ENCODE assay signal across 8 cellular contexts in genomic region chr1:198158766-198159589, GRCh38. TPM values are rescaled to one million over a fixed set of nuclear protein-coding genes. Genes with fewer than 3 reads are reported as not detected.
DNase-seq lines count a peak whose midpoint lies in the region; ATAC-seq and TF ChIP-seq lines count a peak whose summit lies in the region.

No MANE protein-coding gene starts in this region.

- ATAC-seq in GM19023 (IDR thresholded peaks at IDR 0.05; ENCODE audit: unreplicated experiment) (peak; percentile 64), HG03175 (IDR thresholded peaks at IDR 0.05; ENCODE audit: unreplicated experiment) (peak; percentile 72)

- H2AFZ ChIP-seq in mammary epithelial cell (ENCODE audit: low read depth, low read length): peak overlapping the region; percentile 85

- H3K9ac ChIP-seq in mammary epithelial cell (ENCODE audit: insufficient read depth, low read length): peak overlapping the region; percentile 96

- no peak for TF ChIP-seq CTCF in WERI-Rb-1 (IDR thresholded peaks at IDR 0.05; ENCODE audit: low read depth, low read length)
- TF ChIP-seq CTCF in mammary epithelial cell (conservative IDR thresholded peaks at IDR 0.05 in 1 of 2, IDR thresholded peaks at IDR 0.05 in 1 of 2; ENCODE audit: extremely low read depth in 1 of 2, insufficient read depth in 1 of 2, low read depth in 1 of 2, low read length in 2 of 2): no peak

- peak overlapping the region; percentile 98 to 100 (median 99) for H3K4me3 Mint-ChIP-seq in immature natural killer cell

- WGBS in mammary epithelial cell (ENCODE audit: low coverage, missing lambda C conversion rate): 1% methylated on average over 16 of the region's 37 CpGs

- dilution Hi-C loops in mammary epithelial cell (cut with HindIII; ENCODE audit: low sequenced_read_pairs): no loop called here

- BruUV-seq in mammary epithelial cell (replicated peaks; lab: Mats Ljungman, UMichigan): TSS peak; percentile 66

- DNase-seq in AG08396 (ENCODE audit: low spot score) (peak; percentile 94), NCI-H2227 (lab: John Stamatoyannopoulos, UW; ENCODE audit: unreplicated experiment) (peak; percentile 95), WERI-Rb-1 (peak; percentile 98), mammary epithelial cell (peak; percentile 89), immature natural killer cell (peak; percentile 82 to 84 (median 83)), smooth muscle cell of the brain vasculature (ENCODE audit: low read depth, low spot score) (peak; percentile 72)

- H3K27me3 ChIP-seq in WERI-Rb-1 (ENCODE audit: insufficient read depth, low read depth, severe bottlenecking) (no peaks in the 10 kb centered on the region), mammary epithelial cell (ENCODE audit: insufficient read depth, low read length) (no peaks in the 10 kb centered on the region)

- H3K27ac ChIP-seq in WERI-Rb-1: peak overlapping the region; percentile 84
- peak overlapping the region; percentile 93 for H3K27ac ChIP-seq in mammary epithelial cell (ENCODE audit: insufficient read depth, low read depth, low read length)

- no peaks in the 10 kb centered on the region for H4K20me1 ChIP-seq in mammary epithelial cell (ENCODE audit: insufficient read depth, low read length)

- peak overlapping the region; percentile 95 to 100 (median 99) for H3K27ac Mint-ChIP-seq in immature natural killer cell

- H3K36me3 ChIP-seq in WERI-Rb-1: no peaks in the 10 kb centered on the region
- H3K36me3 ChIP-seq in mammary epithelial cell (ENCODE audit: insufficient read depth, low read length): no peaks in the 10 kb centered on the region

- H3K4me1 ChIP-seq in mammary epithelial cell (ENCODE audit: insufficient read depth, low read length): peaks cover 26% of the 10 kb centered on the region

- H3K4me3 ChIP-seq in WERI-Rb-1 (ENCODE audit: low read depth, low read length) (peak overlapping the region; percentile 75), mammary epithelial cell (replicated peaks in 1 of 3; ENCODE audit: insufficient read depth in 1 of 3, low read depth in 2 of 3, low read length in 3 of 3) (peak overlapping the region; percentile 70 to 91 (median 81))

- H3K79me2 ChIP-seq in mammary epithelial cell (ENCODE audit: insufficient read depth, low read length): peaks cover 71% of the 10 kb centered on the region

- H3K4me1 Mint-ChIP-seq in immature natural killer cell: peaks cover 52 to 75% of the 10 kb centered on the region in 2 donors

- no peaks in the 10 kb centered on the region for H3K36me3 Mint-ChIP-seq in immature natural killer cell

- H3K9me3 ChIP-seq in WERI-Rb-1 (ENCODE audit: severe bottlenecking) (no peaks in the 10 kb centered on the region), mammary epithelial cell (replicated peaks; ENCODE audit: insufficient read depth, low read length) (no peaks in the 10 kb centered on the region)

- in situ Hi-C loops in mammary epithelial cell (cut with MboI; ENCODE audit: low sequenced_read_pairs in 2 of 2): loop anchor here in 1 of 2 donors (25.0 kb wide), 1 partner anchor 303 kb away; no protein-coding TSS in a partner anchor

- H3K9me3 Mint-ChIP-seq in immature natural killer cell: no peaks in the 10 kb centered on the region

- H3K27me3 Mint-ChIP-seq in immature natural killer cell (ENCODE audit: low read depth in 3 of 3): peaks cover 0 to 15% (median 9%) of the 10 kb centered on the region in 3 donors

- H3K4me2 ChIP-seq in mammary epithelial cell (ENCODE audit: insufficient read depth, low read depth, low read length): peak overlapping the region; percentile 93

- intact Hi-C loops in mammary epithelial cell (cut with micrococcal nuclease): loop anchor here (1.0 to 10.0 kb wide), 8 partner anchors 98 to 632 kb away; partner anchors contain the start of gene DENND1B

- CTCF ChIA-PET in mammary epithelial cell (lab: Charles Lee; ENCODE audit: low non-redundant PET): no interaction called here

RNA-seq across cellular contexts. Expression of gene NEK7, which starts 2.2 kb away (rescaled TPM):
- 10 to 100 TPM; 51.2 to 89.2 TPM for total RNA-seq in mammary epithelial cell
- polyA plus RNA-seq in mammary epithelial cell (48.0 TPM), immature natural killer cell (10 to 100 TPM; 42.7 to 47.4 (median 47.3) TPM)
- 71.3 TPM for polyA minus RNA-seq in mammary epithelial cell

Comparison
In these comparisons a context has a peak if more than half of its experiments do, and no peak if none do; other contexts are left out.
1. Peak in every context shown above with its lines: DNase-seq, ATAC-seq, H3K4me3 ChIP-seq and H3K27ac ChIP-seq.